ENCODE assay signal across 8 cellular contexts in genomic region chr10:110873951-110874350, GRCh38. TPM values are rescaled to one million over a fixed set of nuclear protein-coding genes. Genes with fewer than 3 reads are reported as not detected.
DNase-seq lines count a peak whose midpoint lies in the region; ATAC-seq, FAIRE-seq and TF ChIP-seq lines count a peak whose summit lies in the region.

No MANE protein-coding gene starts in this region.

- H3K27ac ChIP-seq in DND-41 (ENCODE audit: low read length) = peak overlapping the region; percentile 99; the same call in 1 of the 2 replicates
- H3K27ac ChIP-seq in PC-3 (ENCODE audit: low read length) = no peak overlapping the region
- no peak overlapping the region for H3K27ac ChIP-seq in endodermal cell (ENCODE audit: low read depth, low read length)
- H3K27ac ChIP-seq in pancreas = peak overlapping the region; percentile 96 to 100 (median 98)

- intact Hi-C loops in PC-3 (cut with micrococcal nuclease) (loop anchor here (5.0 kb wide), 1 partner anchor 127 kb away; no protein-coding TSS in a partner anchor), pancreas (cut with DNase I) (no loop called here)

- H3K4me1 ChIP-seq in DND-41 (ENCODE audit: insufficient read depth, low read length) (peaks cover 31% of the 10 kb centered on the region), PC-3 (ENCODE audit: insufficient read depth, low read length) (peaks cover 16% of the 10 kb centered on the region), endodermal cell (ENCODE audit: control insufficient read depth, insufficient read depth, low read length) (peaks cover 6% of the 10 kb centered on the region), pancreas (peaks cover 15 to 32% (median 16%) of the 10 kb centered on the region in 3 donors)

- no peak overlapping the region; the same call in 1 of the 2 replicates for H2AFZ ChIP-seq in DND-41 (ENCODE audit: low read depth, low read length)
- no peak overlapping the region for H2AFZ ChIP-seq in PC-3 (ENCODE audit: low read length)

- peaks cover 40% of the 10 kb centered on the region for H3K79me2 ChIP-seq in DND-41 (ENCODE audit: insufficient read depth, low read length)
- peaks cover 24% of the 10 kb centered on the region for H3K79me2 ChIP-seq in PC-3 (ENCODE audit: low read length)

- no peaks in the 10 kb centered on the region for H3K9me3 Mint-ChIP-seq in endodermal cell

- TF ChIP-seq CTCF in DND-41 (IDR thresholded peaks at IDR 0.05; ENCODE audit: borderline replicate concordance, extremely low read depth, low read length, poor library complexity, severe bottlenecking) (no peak), PC-3 (conservative IDR thresholded peaks at IDR 0.05; ENCODE audit: low read depth, low read length) (no peak), endodermal cell (conservative IDR thresholded peaks at IDR 0.05) (no peak), pancreas (IDR thresholded peaks at IDR 0.05) (no peak)

- ATAC-seq in DND-41 (ENCODE audit: insufficient read depth, low read depth) (no peak), PC-3 (no peak), pancreas (no peak)

- H3K36me3 Mint-ChIP-seq in endodermal cell (ENCODE audit: low read depth) = peaks cover 8% of the 10 kb centered on the region

- 100% methylated on average over 1 of the region's 2 CpGs; no CpG with 5 or more reads in 1 of the 2 experiments for WGBS in endodermal cell (ENCODE audit: insufficient coverage in 1 of 2, insufficient read length in 1 of 2), 2 experiments
- 13 to 14% methylated on average over 2 of the region's 2 CpGs for WGBS in pancreas, 2 donors

- H4K20me1 ChIP-seq in DND-41 (ENCODE audit: insufficient read depth, low read length) (no peaks in the 10 kb centered on the region), PC-3 (ENCODE audit: low read length) (no peaks in the 10 kb centered on the region)

- DNase-seq in DND-41 = no peak
- DNase-seq in PC-3 = no peak
- DNase-seq in endodermal cell = no peak
- DNase-seq in pancreas = no peak
- no peak for DNase-seq in NCI-H345 (lab: John Stamatoyannopoulos, UW)
- no peak for DNase-seq in RPMI8226
- no peak for DNase-seq in NCI-H2227 treated with DMSO at 0.1 percent for 48 hours (lab: John Stamatoyannopoulos, UW)
- no peak for DNase-seq in NCI-H226

- H3K36me3 ChIP-seq in DND-41 (ENCODE audit: insufficient read depth, low read length) (peaks cover 17% of the 10 kb centered on the region), PC-3 (ENCODE audit: low read depth, low read length) (no peaks in the 10 kb centered on the region), endodermal cell (ENCODE audit: control insufficient read depth, insufficient read depth, low read length) (peaks cover 5% of the 10 kb centered on the region), pancreas (peaks cover 4 to 30% (median 7%) of the 10 kb centered on the region in 3 donors)

- BruUV-seq in PC-3 (replicated peaks; lab: Mats Ljungman, UMichigan) = no TSS peak

- POLR2A ChIA-PET in PC-3 (lab: Charles Lee; ENCODE audit: unreplicated experiment) = no interaction called here

- peak overlapping the region; percentile 77 for H3K4me3 Mint-ChIP-seq in endodermal cell

- peak overlapping the region; percentile 79 to 81; a peak in 3 of 4 replicates for H3K4me3 ChIP-seq in DND-41 (ENCODE audit: low read depth in 1 of 2, low read length in 2 of 2)
- H3K4me3 ChIP-seq in PC-3 (ENCODE audit: low read length) = peak overlapping the region; percentile 86
- H3K4me3 ChIP-seq in endodermal cell (ENCODE audit: low read length) = peak overlapping the region; percentile 97
- peak overlapping the region; percentile 88 to 98 (median 96) for H3K4me3 ChIP-seq in pancreas

- H3K27me3 ChIP-seq in DND-41 (ENCODE audit: insufficient read depth, low read length, poor library complexity) (no peaks in the 10 kb centered on the region), PC-3 (ENCODE audit: low read length) (no peaks in the 10 kb centered on the region), endodermal cell (ENCODE audit: control insufficient read depth, insufficient read depth, low read length, poor library complexity, severe bottlenecking) (no peaks in the 10 kb centered on the region), pancreas (no peaks in the 10 kb centered on the region)

- no peaks in the 10 kb centered on the region for H3K9me3 ChIP-seq in DND-41 (ENCODE audit: insufficient read depth, low read length, severe bottlenecking)
- no peaks in the 10 kb centered on the region for H3K9me3 ChIP-seq in PC-3 (ENCODE audit: low read length)
- H3K9me3 ChIP-seq in endodermal cell (ENCODE audit: control insufficient read depth, low read length) = no peaks in the 10 kb centered on the region
- no peaks in the 10 kb centered on the region for H3K9me3 ChIP-seq in pancreas

- CTCF ChIA-PET in PC-3 (lab: Charles Lee) = no interaction called here

- H3F3A ChIP-seq in PC-3 (ENCODE audit: low read length, unreplicated experiment) = no peaks in the 10 kb centered on the region

- H3K9ac ChIP-seq in DND-41 (ENCODE audit: low read depth, low read length) (peak overlapping the region; percentile 86), PC-3 (ENCODE audit: low read length) (peak overlapping the region; percentile 80), endodermal cell (ENCODE audit: extremely low read depth, low read length, poor library complexity, severe bottlenecking) (no peak overlapping the region)

- peaks cover 19% of the 10 kb centered on the region for H3K4me1 Mint-ChIP-seq in endodermal cell

- H3K9me2 ChIP-seq in PC-3 (replicated peaks; ENCODE audit: low read length) = no peaks in the 10 kb centered on the region

- no peak overlapping the region for H3K27ac Mint-ChIP-seq in endodermal cell

- H3K4me2 ChIP-seq in DND-41 (ENCODE audit: insufficient read depth, low read length) (peak overlapping the region; percentile 88), PC-3 (ENCODE audit: low read length) (peak overlapping the region; percentile 99)

- H3K27me3 Mint-ChIP-seq in endodermal cell (ENCODE audit: insufficient read depth) = no peaks in the 10 kb centered on the region

- FAIRE-seq in pancreas (lab: Jason Lieb, UNC) = no peak

RNA-seq across cellular contexts. Expression of gene PDCD4, which starts 2.2 kb away (rescaled TPM):
- total RNA-seq in PC-3 (2014; rRNA removed) = 19.4 and 24.4 TPM in 2 replicates
- 10 to 100 TPM; 46.5 to 48.5 TPM for total RNA-seq in endodermal cell
- polyA plus RNA-seq in endodermal cell (2013, experiment 1 of 2) = 52.4 TPM
- polyA plus RNA-seq in endodermal cell (2013, experiment 2 of 2) = 41.7 TPM
- 100 to 1,000 TPM; 323 to 679 (median 523) TPM for total RNA-seq in pancreas
- 100 to 1,000 TPM; 283 to 352 TPM for polyA plus RNA-seq in pancreas

RNA-seq across cellular contexts. Expression of gene BBIP1, which starts 45.0 kb away (rescaled TPM):
- 12.0 and 19.6 TPM in 2 replicates for total RNA-seq in PC-3 (2014; rRNA removed)
- total RNA-seq in endodermal cell = 10 to 100 TPM; 27.6 to 32.8 TPM
- 40.6 TPM for polyA plus RNA-seq in endodermal cell (2013, experiment 1 of 2)
- 45.4 TPM for polyA plus RNA-seq in endodermal cell (2013, experiment 2 of 2)
- total RNA-seq in pancreas = 10 to 100 TPM in 1 of 6 donors, 1 to 10 TPM in 5; 4.2 to 12.4 (median 6.8) TPM
- polyA plus RNA-seq in pancreas = 10 to 100 TPM; 15.0 to 21.1 TPM

RNA-seq across cellular contexts. Expression of gene SHOC2, which starts 45.5 kb away (rescaled TPM):
- total RNA-seq in PC-3 (2014; rRNA removed) = 11.4 and 14.3 TPM in 2 replicates
- total RNA-seq in endodermal cell = 10 to 100 TPM; 38.4 to 49.6 TPM
- 29.0 TPM for polyA plus RNA-seq in endodermal cell (2013, experiment 1 of 2)
- 30.3 TPM for polyA plus RNA-seq in endodermal cell (2013, experiment 2 of 2)
- 10 to 100 TPM; 22.2 to 39.8 (median 26.4) TPM for total RNA-seq in pancreas
- polyA plus RNA-seq in pancreas = 10 to 100 TPM in 1 of 2 donors, 1 to 10 TPM in 1; 8.4 to 14.3 TPM

Comparison
In these comparisons a context has a peak if more than half of its experiments do, and no peak if none do; other contexts are left out.
1. H3K27ac ChIP-seq: peak in DND-41 (single experiment) and pancreas (4 of 4); none in PC-3 (single experiment) and endodermal cell (single experiment).
2. RNA of gene PDCD4, which starts 2.2 kb away (total RNA-seq): 323 to 679 TPM in pancreas; 46.5 to 48.5 TPM in endodermal cell and 19.4 to 24.4 TPM in PC-3; every median in the first group is over 4 times any median in the second.
3. Peak in every context shown above with its lines, with median percentiles within 50 percentile points of each other: H3K4me3 ChIP-seq.